Comparison of ENCODE assay signal across 30 cellular contexts in genomic region chr9:79537838-79538237, GRCh38.
DNase-seq lines count a peak whose midpoint lies in the region; ATAC-seq, FAIRE-seq and TF ChIP-seq lines count a peak whose summit lies in the region.
"Had no signal": no experiment of that assay in that cellular context is flagged by ENCODE, and none has a peak within 500 bp of the region (broad histone marks: within the 10 kb centered on the region; RNA-seq: fewer than 3 reads in every experiment).

No MANE protein-coding gene starts in this region.

- no peak for TF ChIP-seq CTCF in HEK293 (tag by site-specific recombination; IDR thresholded peaks at IDR 0.05)

- no peak for ATAC-seq in GM21447 (IDR thresholded peaks at IDR 0.05; ENCODE audit: unreplicated experiment)
- ATAC-seq: A549; CD8-positive, alpha-beta T cell had no signal

- H3K36me3 ChIP-seq in HEK293 (ENCODE audit: control insufficient read depth in 2 of 2, insufficient read depth in 1 of 2, low read length in 2 of 2): no peaks in the 10 kb centered on the region
- H3K36me3 ChIP-seq: BE2C; BLaER1; BLaER1 treated with 17β-estradiol and CSF1 and Interleukin-3, amounts not matched to agents 10 nM and 100 nM had no signal

- TF ChIP-seq POLR2A in H54 (IDR thresholded peaks at IDR 0.05; ENCODE audit: low read depth, low read length): no peak

- POLR2A ChIA-PET in HEK293 (lab: Yijun Ruan, JAX): no interaction called here

- no peaks in the 10 kb centered on the region for H3K4me1 ChIP-seq in HEK293 (ENCODE audit: control insufficient read depth, insufficient read depth, low read length)
- H3K4me1 ChIP-seq: A549; BE2C; BLaER1; BLaER1 treated with 17β-estradiol and CSF1 and Interleukin-3, amounts not matched to agents 10 nM and 100 nM; Caco-2 had no signal

- no peaks in the 10 kb centered on the region for H3K9me3 ChIP-seq in HEK293 (ENCODE audit: control insufficient read depth, insufficient read depth, low read depth, low read length)
- H3K9me3 ChIP-seq: A549, BE2C, Caco-2 had no signal

- no peak overlapping the region for H3K4me3 ChIP-seq in HEK293 (ENCODE audit: low read depth, low read length)
- H3K4me3 ChIP-seq: A549; BLaER1; BLaER1 treated with 17β-estradiol and CSF1 and Interleukin-3, amounts not matched to agents 10 nM and 100 nM had no signal

- DNase-seq in H54 (ENCODE audit: insufficient read length, low spot score) (no peak), cerebellar nuclear complex (lab: John Stamatoyannopoulos, UW) (no peak)
- DNase-seq: 8988T; ACHN; AML-193; BE2C; C1 segment of cervical spinal cord; Caco-2; Calu3; CD4-positive, alpha-beta memory T cell; CD4-positive, alpha-beta T cell; CD4-positive, CD25-positive, alpha-beta regulatory T cell; CD8-positive, alpha-beta memory T cell; CD8-positive, alpha-beta T cell; COR-L47; DMS 273 treated with DMSO at 0.1 percent for 48 hours; DMS153; DMS53; DMS79; DMS79 treated with DMSO at 0.1 percent for 48 hours; DND-41; EL had no signal

- H3K27ac ChIP-seq in HEK293 (ENCODE audit: extremely low read depth, low read depth, low read length): no peak overlapping the region
- H3K27ac ChIP-seq: 22Rv1; A549; BLaER1; BLaER1 treated with 17β-estradiol and CSF1 and Interleukin-3, amounts not matched to agents 10 nM and 100 nM; C4-2B had no signal

- CTCF ChIA-PET in HEK293 (lab: Yijun Ruan, JAX): no interaction called here

- peak; percentile 45 for FAIRE-seq in H54 (lab: Jason Lieb, UNC)
- FAIRE-seq: A549, D721Med had no signal

TF ChIP-seq in HEK293, 187 proteins besides CTCF, POLR2A, EP300 and RAD21:
- peak; percentile 61 for TF ChIP-seq SETDB1 (IDR thresholded peaks at IDR 0.05; ENCODE audit: insufficient read length, low read length)
- no peak for TF ChIP-seq ZBTB20 (tag by site-specific recombination; IDR thresholded peaks at IDR 0.05)
- peak; percentile 61; the same call in 1 of the 2 replicates for TF ChIP-seq TRIM28 (IDR thresholded peaks at IDR 0.05; ENCODE audit: borderline replicate concordance, low read length)
TF ChIP-seq in HEK293: peak in this region for 2.
